Comparison of ENCODE assay signal across 18 cellular contexts in the genomic region with DNA sequence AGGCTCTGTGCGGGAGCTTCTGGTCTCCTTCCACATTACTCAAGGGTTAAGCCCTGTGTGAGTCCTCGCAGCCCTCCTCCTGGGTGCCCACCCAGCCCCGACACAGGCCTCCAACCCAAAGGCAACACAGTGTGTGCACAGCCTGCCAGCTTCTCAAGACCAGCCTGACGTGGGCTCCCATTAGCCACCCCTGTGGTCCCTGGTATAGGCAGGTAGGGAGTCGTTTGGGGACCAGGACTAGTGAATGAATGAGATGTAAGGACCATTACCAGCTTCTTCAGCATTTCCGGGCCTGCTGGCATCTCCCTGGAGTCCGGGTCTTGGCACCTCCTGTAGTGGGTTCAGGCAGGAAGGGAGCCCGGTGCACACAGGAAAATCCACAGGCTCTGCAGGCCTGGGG. TPM values are rescaled to one million over a fixed set of nuclear protein-coding genes. Genes with fewer than 3 reads are reported as not detected.
DNase-seq lines count a peak whose midpoint lies in the region; ATAC-seq and TF ChIP-seq lines count a peak whose summit lies in the region.
"Had no signal": no experiment of that assay in that cellular context is flagged by ENCODE, and none has a peak within 500 bp of the region (broad histone marks: within the 10 kb centered on the region; RNA-seq: fewer than 3 reads in every experiment).

No MANE protein-coding gene starts in this region.

- H3K36me3 ChIP-seq in BLaER1 treated with 17β-estradiol and CSF1 and Interleukin-3, amounts not matched to agents 10 nM and 100 nM: no peaks in the 10 kb centered on the region
- H3K36me3 ChIP-seq in gastrocnemius medialis: no peaks in the 10 kb centered on the region

- in situ Hi-C loops in gastrocnemius medialis (cut with MboI; ENCODE audit: low sequenced_read_pairs in 4 of 4): loop anchor here in 1 of 4 donors (25.0 kb wide), 1 partner anchor 200 kb away; no protein-coding TSS in a partner anchor

- H3K27ac ChIP-seq in BLaER1 treated with 17β-estradiol and CSF1 and Interleukin-3, amounts not matched to agents 10 nM and 100 nM: no peak overlapping the region; a peak in 1 of 22 replicates
- peak overlapping the region; percentile 79 to 88 (median 82) for H3K27ac ChIP-seq in gastrocnemius medialis
- H3K27ac ChIP-seq: KMS-11, PC-9 had no signal

- H3K4me1 ChIP-seq in BLaER1 treated with 17β-estradiol and CSF1 and Interleukin-3, amounts not matched to agents 10 nM and 100 nM: peaks cover 31 to 52% (median 49%) of the 10 kb centered on the region in 10 experiments
- peaks cover 50 to 55% of the 10 kb centered on the region in 2 donors for H3K4me1 ChIP-seq in gastrocnemius medialis

- DNase-seq in WTC11 (ENCODE audit: low spot score) (no peak), nephron progenitor cell (no peak), gastrocnemius medialis (no peak), RKO (ENCODE audit: low spot score) (no peak)
- DNase-seq: CD8-positive, alpha-beta memory T cell; HFFc6; NCI-H1092 treated with DMSO at 0.1 percent for 48 hours; NCI-H1694; NCI-H446; NCI-H748 treated with DMSO at 0.1 percent for 48 hours; SHP77 treated with DMSO at 0.1 percent for 48 hours had no signal

- TF ChIP-seq CTCF in WTC11 (IDR thresholded peaks at IDR 0.05) (no peak), nephron progenitor cell (IDR thresholded peaks at IDR 0.05) (no peak), gastrocnemius medialis (IDR thresholded peaks at IDR 0.05 in 4 of 5, conservative IDR thresholded peaks at IDR 0.05 in 1 of 5) (no peak)

- H3K36me3 Mint-ChIP-seq in WTC11 (no peaks in the 10 kb centered on the region), nephron progenitor cell (ENCODE audit: low read depth) (no peaks in the 10 kb centered on the region)

- no peaks in the 10 kb centered on the region for H3K9me3 ChIP-seq in BLaER1 treated with 17β-estradiol and CSF1 and Interleukin-3, amounts not matched to agents 10 nM and 100 nM (replicated peaks in 1 of 11)
- H3K9me3 ChIP-seq in gastrocnemius medialis: no peaks in the 10 kb centered on the region
- H3K9me3 ChIP-seq: MG63 had no signal

- H3K4me3 ChIP-seq in BLaER1 treated with 17β-estradiol and CSF1 and Interleukin-3, amounts not matched to agents 10 nM and 100 nM: no peak overlapping the region
- no peak overlapping the region for H3K4me3 ChIP-seq in gastrocnemius medialis
- H3K4me3 ChIP-seq: MG63, PC-9 had no signal

- H3K4me3 Mint-ChIP-seq in WTC11: no peak overlapping the region
- no peak overlapping the region for H3K4me3 Mint-ChIP-seq in nephron progenitor cell
- H3K4me3 Mint-ChIP-seq: B cell; CD8-positive, alpha-beta memory T cell; HFFc6 had no signal

- TF ChIP-seq POLR2A in gastrocnemius medialis (IDR thresholded peaks at IDR 0.05): no peak

- H3K27me3 ChIP-seq in BLaER1 treated with 17β-estradiol and CSF1 and Interleukin-3, amounts not matched to agents 10 nM and 100 nM: peaks cover 0 to 29% (median 0%) of the 10 kb centered on the region in 11 experiments; a peak in 5 of 22 replicates
- H3K27me3 ChIP-seq in gastrocnemius medialis: no peaks in the 10 kb centered on the region
- H3K27me3 ChIP-seq: MG63 had no signal

- intact Hi-C loops in gastrocnemius medialis (cut with DNase I; ENCODE audit: low total_unique reads): loop anchor here (5.0 kb wide), 1 partner anchor 215 kb away; no protein-coding TSS in a partner anchor

- H3K4me1 Mint-ChIP-seq in WTC11: peaks cover 16% of the 10 kb centered on the region
- H3K4me1 Mint-ChIP-seq in nephron progenitor cell: peaks cover 49% of the 10 kb centered on the region
- H3K4me1 Mint-ChIP-seq: CD8-positive, alpha-beta memory T cell had no signal

- H3K27me3 Mint-ChIP-seq in WTC11 (ENCODE audit: low read depth) (no peaks in the 10 kb centered on the region), nephron progenitor cell (ENCODE audit: low read depth, poor library complexity) (peaks cover 3% of the 10 kb centered on the region)

- CTCF ChIA-PET in WTC11 (lab: Charles Lee): interaction anchor here (1.2 to 1.6 kb wide), 3 partner anchors 10 to 210 kb away, joined by 4 to 9 read pairs (median 5); a partner anchor contains a TSS

- ATAC-seq in WTC11 (no peak), gastrocnemius medialis (no peak), HG02571 (IDR thresholded peaks at IDR 0.05; ENCODE audit: unreplicated experiment) (no peak), GM21367 (IDR thresholded peaks at IDR 0.05; ENCODE audit: unreplicated experiment) (no peak)

- H3K27ac Mint-ChIP-seq in WTC11 (0 out of 2 replicates have a peak overlapping the region, but pooled peaks have one; percentile 65), nephron progenitor cell (peak overlapping the region; percentile 68)
- H3K27ac Mint-ChIP-seq: B cell, HFFc6 had no signal

- POLR2A ChIA-PET in WTC11 (lab: Charles Lee): no interaction called here

- H3K9ac ChIP-seq in BLaER1 treated with 17β-estradiol and CSF1 and Interleukin-3, amounts not matched to agents 10 nM and 100 nM: no peak overlapping the region
- H3K9ac ChIP-seq: KMS-11 had no signal

- peaks cover 0 to 98% (median 7%) of the 10 kb centered on the region in 11 experiments; a peak in 11 of 22 replicates for H4K20me1 ChIP-seq in BLaER1 treated with 17β-estradiol and CSF1 and Interleukin-3, amounts not matched to agents 10 nM and 100 nM

- H3K9me3 Mint-ChIP-seq in WTC11 (no peaks in the 10 kb centered on the region), nephron progenitor cell (no peaks in the 10 kb centered on the region)
- H3K9me3 Mint-ChIP-seq: CD8-positive, alpha-beta memory T cell; HFFc6 had no signal

- H3K4me2 ChIP-seq in BLaER1 treated with 17β-estradiol and CSF1 and Interleukin-3, amounts not matched to agents 10 nM and 100 nM: peak overlapping the region in 7 of 11 experiments; percentile 83 to 96 (median 91); a peak in 8 of 22 replicates
- H3K4me2 ChIP-seq: KMS-11, PC-9 had no signal

TF ChIP-seq in WTC11, 78 proteins besides CTCF, POLR2A, EP300 and RAD21:
- TF ChIP-seq FOXP1 (CRISPR knock-in tag; IDR thresholded peaks at IDR 0.05; ENCODE audit: borderline replicate concordance): no peak
- TF ChIP-seq, protein P1, sequence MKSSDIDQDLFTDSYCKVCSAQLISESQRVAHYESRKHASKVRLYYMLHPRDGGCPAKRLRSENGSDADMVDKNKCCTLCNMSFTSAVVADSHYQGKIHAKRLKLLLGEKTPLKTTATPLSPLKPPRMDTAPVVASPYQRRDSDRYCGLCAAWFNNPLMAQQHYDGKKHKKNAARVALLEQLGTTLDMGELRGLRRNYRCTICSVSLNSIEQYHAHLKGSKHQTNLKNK (CRISPR knock-in tag; IDR thresholded peaks at IDR 0.05): no peak
- no peak for TF ChIP-seq PRRX2 (CRISPR knock-in tag; IDR thresholded peaks at IDR 0.05)
- TF ChIP-seq MXD4 (CRISPR knock-in tag; IDR thresholded peaks at IDR 0.05; ENCODE audit: borderline replicate concordance): no peak
- TF ChIP-seq ELF4 (CRISPR knock-in tag; IDR thresholded peaks at IDR 0.05; ENCODE audit: low read depth): no peak
- TF ChIP-seq NR2C2 (CRISPR knock-in tag; IDR thresholded peaks at IDR 0.05): no peak
- no peak for TF ChIP-seq ZNF423 (CRISPR knock-in tag; IDR thresholded peaks at IDR 0.05)
- no peak for TF ChIP-seq CBFB (CRISPR knock-in tag; IDR thresholded peaks at IDR 0.05; ENCODE audit: low read depth)
- TF ChIP-seq RORB (CRISPR knock-in tag; IDR thresholded peaks at IDR 0.05): no peak
- TF ChIP-seq, protein P2, sequence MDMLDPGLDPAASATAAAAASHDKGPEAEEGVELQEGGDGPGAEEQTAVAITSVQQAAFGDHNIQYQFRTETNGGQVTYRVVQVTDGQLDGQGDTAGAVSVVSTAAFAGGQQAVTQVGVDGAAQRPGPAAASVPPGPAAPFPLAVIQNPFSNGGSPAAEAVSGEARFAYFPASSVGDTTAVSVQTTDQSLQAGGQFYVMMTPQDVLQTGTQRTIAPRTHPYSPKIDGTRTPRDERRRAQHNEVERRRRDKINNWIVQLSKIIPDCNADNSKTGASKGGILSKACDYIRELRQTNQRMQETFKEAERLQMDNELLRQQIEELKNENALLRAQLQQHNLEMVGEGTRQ (CRISPR knock-in tag; IDR thresholded peaks at IDR 0.05): no peak
- TF ChIP-seq NFE2L1 (CRISPR knock-in tag; IDR thresholded peaks at IDR 0.05): no peak
- no peak for TF ChIP-seq CREB1 (CRISPR knock-in tag; IDR thresholded peaks at IDR 0.05)
- TF ChIP-seq, protein P3, sequence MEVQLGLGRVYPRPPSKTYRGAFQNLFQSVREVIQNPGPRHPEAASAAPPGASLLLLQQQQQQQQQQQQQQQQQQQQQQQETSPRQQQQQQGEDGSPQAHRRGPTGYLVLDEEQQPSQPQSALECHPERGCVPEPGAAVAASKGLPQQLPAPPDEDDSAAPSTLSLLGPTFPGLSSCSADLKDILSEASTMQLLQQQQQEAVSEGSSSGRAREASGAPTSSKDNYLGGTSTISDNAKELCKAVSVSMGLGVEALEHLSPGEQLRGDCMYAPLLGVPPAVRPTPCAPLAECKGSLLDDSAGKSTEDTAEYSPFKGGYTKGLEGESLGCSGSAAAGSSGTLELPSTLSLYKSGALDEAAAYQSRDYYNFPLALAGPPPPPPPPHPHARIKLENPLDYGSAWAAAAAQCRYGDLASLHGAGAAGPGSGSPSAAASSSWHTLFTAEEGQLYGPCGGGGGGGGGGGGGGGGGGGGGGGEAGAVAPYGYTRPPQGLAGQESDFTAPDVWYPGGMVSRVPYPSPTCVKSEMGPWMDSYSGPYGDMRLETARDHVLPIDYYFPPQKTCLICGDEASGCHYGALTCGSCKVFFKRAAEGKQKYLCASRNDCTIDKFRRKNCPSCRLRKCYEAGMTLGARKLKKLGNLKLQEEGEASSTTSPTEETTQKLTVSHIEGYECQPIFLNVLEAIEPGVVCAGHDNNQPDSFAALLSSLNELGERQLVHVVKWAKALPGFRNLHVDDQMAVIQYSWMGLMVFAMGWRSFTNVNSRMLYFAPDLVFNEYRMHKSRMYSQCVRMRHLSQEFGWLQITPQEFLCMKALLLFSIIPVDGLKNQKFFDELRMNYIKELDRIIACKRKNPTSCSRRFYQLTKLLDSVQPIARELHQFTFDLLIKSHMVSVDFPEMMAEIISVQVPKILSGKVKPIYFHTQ (CRISPR knock-in tag; IDR thresholded peaks at IDR 0.05): no peak
- TF ChIP-seq SOX15 (CRISPR knock-in tag; IDR thresholded peaks at IDR 0.05): no peak

RNA-seq across cellular contexts. Expression of a gene that starts 20.2 kb away (rescaled TPM):
- total RNA-seq in WTC11 (2021) (53.0 to 55.0 TPM (median 53.8 TPM) in 3 replicates), gastrocnemius medialis (10 to 100 TPM; 12.7 to 27.9 (median 19.5) TPM)

Comparison
In these comparisons a context has a peak if more than half of its experiments do, and no peak if none do; other contexts are left out.
1. H3K27ac ChIP-seq: peak in gastrocnemius medialis (4 of 4); none in BLaER1 treated with 17β-estradiol and CSF1 and Interleukin-3, amounts not matched to agents 10 nM and 100 nM (0 of 11).